In the genomic region with DNA sequence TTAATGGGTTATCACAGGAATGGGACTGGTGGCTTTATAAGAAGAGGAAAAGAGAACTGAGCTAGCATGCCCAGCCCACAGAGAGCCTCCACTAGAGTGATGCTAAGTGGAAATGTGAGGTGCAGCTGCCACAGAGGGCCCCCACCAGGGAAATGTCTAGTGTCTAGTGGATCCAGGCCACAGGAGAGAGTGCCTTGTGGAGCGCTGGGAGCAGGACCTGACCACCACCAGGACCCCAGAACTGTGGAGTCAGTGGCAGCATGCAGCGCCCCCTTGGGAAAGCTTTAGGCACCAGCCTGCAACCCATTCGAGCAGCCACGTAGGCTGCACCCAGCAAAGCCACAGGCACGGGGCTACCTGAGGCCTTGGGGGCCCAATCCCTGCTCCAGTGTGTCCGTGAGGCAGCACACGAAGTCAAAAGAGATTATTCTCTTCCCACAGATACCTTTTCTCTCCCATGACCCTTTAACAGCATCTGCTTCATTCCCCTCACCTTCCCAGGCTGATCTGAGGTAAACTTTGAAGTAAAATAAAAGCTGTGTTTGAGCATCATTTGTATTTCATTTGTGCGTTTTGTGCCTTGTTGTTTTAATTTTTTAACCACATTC, we compare ENCODE assay signal across 11 cellular contexts. TPM values are rescaled to one million over a fixed set of nuclear protein-coding genes. Genes with fewer than 3 reads are reported as not detected.
DNase-seq lines count a peak whose midpoint lies in the region; ATAC-seq, FAIRE-seq and TF ChIP-seq lines count a peak whose summit lies in the region.
"Had no signal": no experiment of that assay in that cellular context is flagged by ENCODE, and none has a peak within 500 bp of the region (broad histone marks: within the 10 kb centered on the region; RNA-seq: fewer than 3 reads in every experiment).

No MANE protein-coding gene starts in this region.

- POLR2A ChIA-PET in GM12878 (lab: Charles Lee): interaction anchor here (0.5 to 2.7 kb wide), 7 partner anchors 16 to 53 kb away, joined by 3 to 16 read pairs (median 8); no protein-coding TSS in a partner anchor

- peaks cover 17% of the 10 kb centered on the region for H3K36me3 Mint-ChIP-seq in nephron (ENCODE audit: low read depth)

- H3K36me3 ChIP-seq in OCI-LY1 (ENCODE audit: insufficient read depth, low read length): no peaks in the 10 kb centered on the region
- H3K36me3 ChIP-seq in GM12878 (ENCODE audit: control insufficient read depth in 2 of 2, insufficient read depth in 2 of 2, low read length in 1 of 2): peaks cover 20 to 37% of the 10 kb centered on the region in 2 experiments

- DNase-seq in ELF-1 (ENCODE audit: low read depth, low spot score): peak; percentile 28
- no peak for DNase-seq in GM12878 (ENCODE audit: low read depth, low spot score)
- no peak for DNase-seq in activated CD4-positive, CD25-positive, alpha-beta regulatory T cell treated with anti-CD3 and anti-CD28 coated beads, Interleukin-2, amount 50 U/mL, for 72 hours
- no peak for DNase-seq in NCI-H2107 treated with DMSO at 0.1 percent for 48 hours (lab: John Stamatoyannopoulos, UW; ENCODE audit: unreplicated experiment)
- no peak for DNase-seq in cerebellum (ENCODE audit: low spot score)
- DNase-seq: GF-D8, NCI-H345, small intestine had no signal

- no peak overlapping the region for H3K4me2 ChIP-seq in OCI-LY1 (ENCODE audit: low read length)
- H3K4me2 ChIP-seq in GM12878 (ENCODE audit: control insufficient read depth, insufficient read depth): no peak overlapping the region

- WGBS in GM12878 (ENCODE audit: insufficient coverage, insufficient replicate concordance, low lambda C conversion rate, missing lambda C conversion rate): 43% methylated on average over 8 of the region's 8 CpGs

- RAD21 ChIA-PET in GM12878 (lab: Charles Lee; ENCODE audit: unreplicated experiment): interaction anchor here (1.1 to 3.5 kb wide), 7 partner anchors 9 to 51 kb away, joined by 3 to 21 read pairs (median 6); no protein-coding TSS in a partner anchor

- TF ChIP-seq CTCF in OCI-LY1 (IDR thresholded peaks at IDR 0.05; ENCODE audit: low read length): peak; percentile 53; the same call in 1 of the 2 replicates
- peak; percentile 25 to 48 (median 46); a peak in 4 of 6 replicates for TF ChIP-seq CTCF in GM12878 (IDR thresholded peaks at IDR 0.05 in 2 of 3, conservative IDR thresholded peaks at IDR 0.05 in 1 of 3; ENCODE audit: control insufficient read depth in 2 of 3, extremely low read depth in 1 of 3, insufficient read depth in 1 of 3, low read depth in 3 of 3, low read length in 3 of 3)
- TF ChIP-seq CTCF in nephron (IDR thresholded peaks at IDR 0.05; ENCODE audit: unreplicated experiment in 3 of 3): no peak

- peaks cover 20% of the 10 kb centered on the region for H3K4me1 Mint-ChIP-seq in nephron

- peak overlapping the region in 2 of 3 experiments; percentile 24 to 39 for H3K4me3 Mint-ChIP-seq in nephron

- H3K27ac ChIP-seq in OCI-LY1 (ENCODE audit: low read depth, low read length, poor library complexity, severe bottlenecking) (no peak overlapping the region), GM12878 (ENCODE audit: control insufficient read depth, insufficient read depth) (no peak overlapping the region)

- H3K79me2 ChIP-seq in OCI-LY1 (ENCODE audit: insufficient read depth, low read length): no peaks in the 10 kb centered on the region
- peaks cover 34% of the 10 kb centered on the region for H3K79me2 ChIP-seq in GM12878 (ENCODE audit: control insufficient read depth, insufficient read depth, low read length)

- CTCF ChIA-PET in GM12878 (lab: Yijun Ruan, JAX): interaction anchor here (0.7 to 8.0 kb wide), 18 partner anchors 8 to 237 kb away, joined by 3 to 93 read pairs (median 4); a partner anchor contains a TSS

- H3K9me3 ChIP-seq in OCI-LY1 (ENCODE audit: low read length) (no peaks in the 10 kb centered on the region), GM12878 (replicated peaks; ENCODE audit: control insufficient read depth, insufficient read depth, low read length) (no peaks in the 10 kb centered on the region)

- H3K9ac ChIP-seq in OCI-LY1 (ENCODE audit: low read length): no peak overlapping the region
- no peak overlapping the region for H3K9ac ChIP-seq in GM12878 (ENCODE audit: control insufficient read depth, insufficient read depth, low read length)

- no peaks in the 10 kb centered on the region for H3K9me2 ChIP-seq in OCI-LY1 (ENCODE audit: low read depth, low read length)

- no peak for TF ChIP-seq EP300 in GM12878 (IDR thresholded peaks at IDR 0.05; ENCODE audit: borderline replicate concordance in 1 of 2, control insufficient read depth in 1 of 2, low read depth in 2 of 2, low read length in 2 of 2)

- ATAC-seq in GM12878: peak; percentile 13
- no peak for ATAC-seq in HG02571 (IDR thresholded peaks at IDR 0.05; ENCODE audit: unreplicated experiment)

- H3K27ac Mint-ChIP-seq in nephron: no peak overlapping the region

- H3K27me3 ChIP-seq in OCI-LY1 (ENCODE audit: insufficient read depth, low read length) (0 out of 2 replicates have a peak, but pooled peaks cover 16% of the 10 kb centered on the region), GM12878 (replicated peaks in 1 of 2; ENCODE audit: control insufficient read depth in 2 of 2, insufficient read depth in 2 of 2, low read length in 1 of 2) (no peaks in the 10 kb centered on the region)

- H2AFZ ChIP-seq in OCI-LY1 (ENCODE audit: low read length) (no peak overlapping the region), GM12878 (ENCODE audit: control insufficient read depth, low read depth, low read length) (no peak overlapping the region)

- peaks cover 5% of the 10 kb centered on the region for H3K27me3 Mint-ChIP-seq in nephron (ENCODE audit: low read depth)

- SMC1A ChIA-PET in GM12878 (lab: Charles Lee; ENCODE audit: uncharacterized antibody, unreplicated experiment): interaction anchor here (0.6 to 6.0 kb wide), 14 partner anchors 9 to 224 kb away, joined by 3 to 49 read pairs (median 4); a partner anchor contains a TSS

- BruUV-seq in GM12878 (replicated peaks; lab: Mats Ljungman, UMichigan): no TSS peak

- H3K4me3 ChIP-seq in OCI-LY1 (ENCODE audit: low read depth, low read length, poor library complexity, severe bottlenecking) (no peak overlapping the region), GM12878 (no peak overlapping the region)

- no peaks in the 10 kb centered on the region for H4K20me1 ChIP-seq in OCI-LY1 (ENCODE audit: insufficient read depth, low read length)
- peaks cover 4% of the 10 kb centered on the region for H4K20me1 ChIP-seq in GM12878 (ENCODE audit: control insufficient read depth, insufficient read depth)

- no peaks in the 10 kb centered on the region for H3F3A ChIP-seq in OCI-LY1 (ENCODE audit: insufficient read depth, low read length)

- TF ChIP-seq POLR2A in GM12878 (IDR thresholded peaks at IDR 0.05; ENCODE audit: low read depth, low read length): peak; percentile 76

- FAIRE-seq in GM12878 (lab: Jason Lieb, UNC): no peak
- FAIRE-seq: small intestine had no signal

- in situ Hi-C loops in GM12878 (cut with MboI): loop anchor here (5.0 kb wide), 1 partner anchor 39 kb away; no protein-coding TSS in a partner anchor

- H3K9me3 Mint-ChIP-seq in nephron: no peaks in the 10 kb centered on the region

- H3K4me1 ChIP-seq in OCI-LY1 (ENCODE audit: insufficient read depth, low read length, severe bottlenecking) (peaks cover 17% of the 10 kb centered on the region), GM12878 (ENCODE audit: control insufficient read depth, insufficient read depth, low read length) (peaks cover 14% of the 10 kb centered on the region)

- intact Hi-C loops in GM12878 (cut with micrococcal nuclease; ENCODE audit: unreplicated experiment): no loop called here

- no peak for TF ChIP-seq RAD21 in GM12878 (IDR thresholded peaks at IDR 0.05; ENCODE audit: insufficient read depth, low read depth, low read length)

TF ChIP-seq in GM12878, 131 proteins besides CTCF, POLR2A, EP300 and RAD21 (continues in another document):
- TF ChIP-seq, protein P1, sequence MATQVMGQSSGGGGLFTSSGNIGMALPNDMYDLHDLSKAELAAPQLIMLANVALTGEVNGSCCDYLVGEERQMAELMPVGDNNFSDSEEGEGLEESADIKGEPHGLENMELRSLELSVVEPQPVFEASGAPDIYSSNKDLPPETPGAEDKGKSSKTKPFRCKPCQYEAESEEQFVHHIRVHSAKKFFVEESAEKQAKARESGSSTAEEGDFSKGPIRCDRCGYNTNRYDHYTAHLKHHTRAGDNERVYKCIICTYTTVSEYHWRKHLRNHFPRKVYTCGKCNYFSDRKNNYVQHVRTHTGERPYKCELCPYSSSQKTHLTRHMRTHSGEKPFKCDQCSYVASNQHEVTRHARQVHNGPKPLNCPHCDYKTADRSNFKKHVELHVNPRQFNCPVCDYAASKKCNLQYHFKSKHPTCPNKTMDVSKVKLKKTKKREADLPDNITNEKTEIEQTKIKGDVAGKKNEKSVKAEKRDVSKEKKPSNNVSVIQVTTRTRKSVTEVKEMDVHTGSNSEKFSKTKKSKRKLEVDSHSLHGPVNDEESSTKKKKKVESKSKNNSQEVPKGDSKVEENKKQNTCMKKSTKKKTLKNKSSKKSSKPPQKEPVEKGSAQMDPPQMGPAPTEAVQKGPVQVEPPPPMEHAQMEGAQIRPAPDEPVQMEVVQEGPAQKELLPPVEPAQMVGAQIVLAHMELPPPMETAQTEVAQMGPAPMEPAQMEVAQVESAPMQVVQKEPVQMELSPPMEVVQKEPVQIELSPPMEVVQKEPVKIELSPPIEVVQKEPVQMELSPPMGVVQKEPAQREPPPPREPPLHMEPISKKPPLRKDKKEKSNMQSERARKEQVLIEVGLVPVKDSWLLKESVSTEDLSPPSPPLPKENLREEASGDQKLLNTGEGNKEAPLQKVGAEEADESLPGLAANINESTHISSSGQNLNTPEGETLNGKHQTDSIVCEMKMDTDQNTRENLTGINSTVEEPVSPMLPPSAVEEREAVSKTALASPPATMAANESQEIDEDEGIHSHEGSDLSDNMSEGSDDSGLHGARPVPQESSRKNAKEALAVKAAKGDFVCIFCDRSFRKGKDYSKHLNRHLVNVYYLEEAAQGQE (IDR thresholded peaks at IDR 0.05; ENCODE audit: low read depth, low read length): no peak

RNA-seq across cellular contexts. Expression of a gene that starts 4.4 kb away (rescaled TPM):
- 370 and 377 TPM in 2 replicates for total RNA-seq in GM12878 (2013; cell fraction: nucleolus; rRNA removed)
- 483 and 499 TPM in 2 replicates for total RNA-seq in GM12878 (2014; rRNA removed)
- 262 and 265 TPM in 2 replicates for total RNA-seq in GM12878 (2014; rRNA removed; fragmentation: Illumina TruSeq; extraction: Trizol)
- 390 and 409 TPM in 2 replicates for total RNA-seq in GM12878 (2021)
- polyA plus RNA-seq in GM12878 (2011; ENCODE audit: low read depth): 300 TPM
- 259 and 321 TPM in 2 replicates for polyA plus RNA-seq in GM12878 (2011; rRNA removed)
- 371 and 460 TPM in 2 replicates for polyA plus RNA-seq in GM12878 (2011; cell fraction: cytosol; rRNA removed)
- polyA plus RNA-seq in GM12878 (2011; cell fraction: nucleus; rRNA removed): 254 and 282 TPM in 2 replicates
- polyA plus RNA-seq in GM12878 (2012): 497 and 532 TPM in 2 replicates
- 157 and 256 TPM in 2 replicates for polyA plus RNA-seq in GM12878 (2014; fragmentation: Illumina TruSeq; extraction: Trizol)
- 10 to 100 TPM; 35.1 to 62.3 TPM for polyA plus RNA-seq in GM12878 (2014; fragmentation: Nextera tagmentation; extraction: Ambion mirVana)
- 480 and 510 TPM in 2 replicates for polyA plus RNA-seq in GM12878 (2014; rRNA removed)
- 100 to 1,000 TPM; 251 to 272 TPM for polyA plus RNA-seq in GM12878 (2016; fragmentation: Nextera tagmentation; extraction: Ambion mirVana)
- 217 and 352 TPM in 2 replicates for polyA minus RNA-seq in GM12878 (2011; rRNA and poly(A)+ RNA removed)
- polyA minus RNA-seq in GM12878 (2011; cell fraction: cytosol; rRNA and poly(A)+ RNA removed): 109 and 129 TPM in 2 replicates
- 98.8 and 156 TPM in 2 replicates for polyA minus RNA-seq in GM12878 (2011; cell fraction: nucleus; rRNA and poly(A)+ RNA removed)
- total RNA-seq in cerebellum: 24.1 TPM

Comparison
In these comparisons a context has a peak if more than half of its experiments do, and no peak if none do; other contexts are left out.
1. CTCF ChIP-seq: peak in OCI-LY1 (single experiment) and GM12878 (3 of 3); none in nephron (0 of 3).
2. RNA of a gene that starts 4.4 kb away (total RNA-seq): 262 to 499 TPM in GM12878; 24.1 TPM in cerebellum (single experiment); every median in the first group is over 10 times any median in the second.